ENCODE assay signal across 1 cellular context in the genomic region with DNA sequence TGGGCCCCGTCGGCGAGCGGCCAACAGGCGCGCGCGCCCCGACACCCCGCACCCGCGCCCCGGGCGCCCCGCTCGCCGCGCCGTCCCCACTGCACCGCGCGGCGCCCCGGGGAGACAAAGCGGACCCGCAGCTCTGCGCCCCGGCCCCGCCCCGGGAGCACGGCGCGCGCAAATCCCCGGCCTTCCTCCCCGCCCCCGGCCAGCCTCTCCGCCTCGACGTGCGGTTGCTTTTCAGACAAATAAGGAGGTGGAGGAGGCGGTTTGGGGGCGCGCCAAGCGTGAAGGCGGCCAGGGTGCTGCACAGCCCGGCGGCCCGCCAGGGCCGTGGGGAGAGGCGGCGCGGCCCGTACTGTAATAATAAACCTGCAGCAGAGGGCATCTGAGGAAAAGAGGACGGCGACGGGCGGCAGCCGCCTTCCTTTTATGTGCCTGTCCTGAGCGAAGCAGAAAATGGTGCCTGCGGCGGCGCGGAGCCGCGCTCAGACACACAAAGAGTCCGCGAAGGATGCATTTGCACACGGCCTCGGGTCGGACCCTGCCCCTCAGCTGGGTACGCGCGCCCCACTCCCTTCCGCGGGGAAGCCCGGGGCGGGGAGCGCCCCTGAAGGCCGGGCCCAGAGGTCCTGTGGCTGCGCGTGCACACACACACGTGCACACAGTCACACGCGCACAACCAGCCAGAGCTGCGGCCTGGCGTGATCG.
TF ChIP-seq lines count a peak whose summit lies in the region.

No MANE protein-coding gene starts in this region.

TF ChIP-seq in HepG2, 621 proteins besides CTCF, POLR2A, EP300 and RAD21 (continued from another document and continues in another):
- TF ChIP-seq USF2 (IDR thresholded peaks at IDR 0.05; ENCODE audit: low read depth, low read length): 0 out of 2 replicates have a peak, but pooled peaks have one; percentile 16
- peak; percentile 54; the same call in 1 of the 2 replicates for TF ChIP-seq USF2 (CRISPR knock-in tag; IDR thresholded peaks at IDR 0.05; ENCODE audit: borderline replicate concordance)
- TF ChIP-seq, protein P1, sequence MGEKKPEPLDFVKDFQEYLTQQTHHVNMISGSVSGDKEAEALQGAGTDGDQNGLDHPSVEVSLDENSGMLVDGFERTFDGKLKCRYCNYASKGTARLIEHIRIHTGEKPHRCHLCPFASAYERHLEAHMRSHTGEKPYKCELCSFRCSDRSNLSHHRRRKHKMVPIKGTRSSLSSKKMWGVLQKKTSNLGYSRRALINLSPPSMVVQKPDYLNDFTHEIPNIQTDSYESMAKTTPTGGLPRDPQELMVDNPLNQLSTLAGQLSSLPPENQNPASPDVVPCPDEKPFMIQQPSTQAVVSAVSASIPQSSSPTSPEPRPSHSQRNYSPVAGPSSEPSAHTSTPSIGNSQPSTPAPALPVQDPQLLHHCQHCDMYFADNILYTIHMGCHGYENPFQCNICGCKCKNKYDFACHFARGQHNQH (CRISPR knock-in tag; IDR thresholded peaks at IDR 0.05): peak; percentile 77
- 0 out of 2 replicates have a peak, but pooled peaks have one; percentile 31 for TF ChIP-seq ZNF30 (CRISPR knock-in tag; IDR thresholded peaks at IDR 0.05)
- TF ChIP-seq, protein P2, sequence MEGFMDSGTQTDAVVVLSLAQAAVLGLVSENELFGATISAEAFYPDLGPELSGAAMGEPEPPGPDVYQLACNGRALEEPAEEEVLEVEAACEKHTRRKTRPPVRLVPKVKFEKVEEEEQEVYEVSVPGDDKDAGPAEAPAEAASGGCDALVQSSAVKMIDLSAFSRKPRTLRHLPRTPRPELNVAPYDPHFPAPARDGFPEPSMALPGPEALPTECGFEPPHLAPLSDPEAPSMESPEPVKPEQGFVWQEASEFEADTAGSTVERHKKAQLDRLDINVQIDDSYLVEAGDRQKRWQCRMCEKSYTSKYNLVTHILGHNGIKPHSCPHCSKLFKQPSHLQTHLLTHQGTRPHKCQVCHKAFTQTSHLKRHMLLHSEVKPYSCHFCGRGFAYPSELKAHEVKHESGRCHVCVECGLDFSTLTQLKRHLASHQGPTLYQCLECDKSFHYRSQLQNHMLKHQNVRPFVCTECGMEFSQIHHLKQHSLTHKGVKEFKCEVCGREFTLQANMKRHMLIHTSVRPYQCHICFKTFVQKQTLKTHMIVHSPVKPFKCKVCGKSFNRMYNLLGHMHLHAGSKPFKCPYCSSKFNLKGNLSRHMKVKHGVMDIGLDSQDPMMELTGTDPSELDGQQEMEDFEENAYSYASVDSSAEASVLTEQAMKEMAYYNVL (CRISPR knock-in tag; IDR thresholded peaks at IDR 0.05; ENCODE audit: borderline replicate concordance): 0 out of 2 replicates have a peak, but pooled peaks have one; percentile 10
- TF ChIP-seq ZNF644 (CRISPR knock-in tag; IDR thresholded peaks at IDR 0.05; ENCODE audit: low read depth): no peak
- TF ChIP-seq, protein P3, sequence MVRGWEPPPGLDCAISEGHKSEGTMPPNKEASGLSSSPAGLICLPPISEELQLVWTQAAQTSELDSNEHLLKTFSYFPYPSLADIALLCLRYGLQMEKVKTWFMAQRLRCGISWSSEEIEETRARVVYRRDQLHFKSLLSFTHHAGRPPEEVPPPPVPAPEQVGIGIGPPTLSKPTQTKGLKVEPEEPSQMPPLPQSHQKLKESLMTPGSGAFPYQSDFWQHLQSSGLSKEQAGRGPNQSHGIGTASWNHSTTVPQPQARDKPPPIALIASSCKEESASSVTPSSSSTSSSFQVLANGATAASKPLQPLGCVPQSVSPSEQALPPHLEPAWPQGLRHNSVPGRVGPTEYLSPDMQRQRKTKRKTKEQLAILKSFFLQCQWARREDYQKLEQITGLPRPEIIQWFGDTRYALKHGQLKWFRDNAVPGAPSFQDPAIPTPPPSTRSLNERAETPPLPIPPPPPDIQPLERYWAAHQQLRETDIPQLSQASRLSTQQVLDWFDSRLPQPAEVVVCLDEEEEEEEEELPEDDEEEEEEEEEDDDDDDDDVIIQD (CRISPR knock-in tag; IDR thresholded peaks at IDR 0.05; ENCODE audit: low read depth): no peak
- TF ChIP-seq ZNF296 (CRISPR knock-in tag; conservative IDR thresholded peaks at IDR 0.05): 0 out of 2 replicates have a peak, but pooled peaks have one; percentile 29
- TF ChIP-seq SMAD1 (CRISPR knock-in tag; IDR thresholded peaks at IDR 0.05; ENCODE audit: borderline replicate concordance, low read depth): no peak
- TF ChIP-seq ZBTB2 (CRISPR knock-in tag; IDR thresholded peaks at IDR 0.05; ENCODE audit: low read depth): peak; percentile 70; the same call in 1 of the 2 replicates
- TF ChIP-seq ZBTB34 (CRISPR knock-in tag; IDR thresholded peaks at IDR 0.05): peak; percentile 55; the same call in 1 of the 2 replicates
- TF ChIP-seq ZXDC (CRISPR knock-in tag; IDR thresholded peaks at IDR 0.05): peak; percentile 83
- TF ChIP-seq MLX (CRISPR knock-in tag; IDR thresholded peaks at IDR 0.05): peak; percentile 41; the same call in 1 of the 2 replicates
- TF ChIP-seq ZGPAT (CRISPR knock-in tag; IDR thresholded peaks at IDR 0.05): peak; percentile 62
- peak; percentile 44; the same call in 1 of the 2 replicates for TF ChIP-seq ZNF766 (CRISPR knock-in tag; IDR thresholded peaks at IDR 0.05; ENCODE audit: borderline replicate concordance)
- 0 out of 2 replicates have a peak, but pooled peaks have one; percentile 81 for TF ChIP-seq CENPT (CRISPR knock-in tag; IDR thresholded peaks at IDR 0.05; ENCODE audit: low read depth)
- TF ChIP-seq, protein P4, sequence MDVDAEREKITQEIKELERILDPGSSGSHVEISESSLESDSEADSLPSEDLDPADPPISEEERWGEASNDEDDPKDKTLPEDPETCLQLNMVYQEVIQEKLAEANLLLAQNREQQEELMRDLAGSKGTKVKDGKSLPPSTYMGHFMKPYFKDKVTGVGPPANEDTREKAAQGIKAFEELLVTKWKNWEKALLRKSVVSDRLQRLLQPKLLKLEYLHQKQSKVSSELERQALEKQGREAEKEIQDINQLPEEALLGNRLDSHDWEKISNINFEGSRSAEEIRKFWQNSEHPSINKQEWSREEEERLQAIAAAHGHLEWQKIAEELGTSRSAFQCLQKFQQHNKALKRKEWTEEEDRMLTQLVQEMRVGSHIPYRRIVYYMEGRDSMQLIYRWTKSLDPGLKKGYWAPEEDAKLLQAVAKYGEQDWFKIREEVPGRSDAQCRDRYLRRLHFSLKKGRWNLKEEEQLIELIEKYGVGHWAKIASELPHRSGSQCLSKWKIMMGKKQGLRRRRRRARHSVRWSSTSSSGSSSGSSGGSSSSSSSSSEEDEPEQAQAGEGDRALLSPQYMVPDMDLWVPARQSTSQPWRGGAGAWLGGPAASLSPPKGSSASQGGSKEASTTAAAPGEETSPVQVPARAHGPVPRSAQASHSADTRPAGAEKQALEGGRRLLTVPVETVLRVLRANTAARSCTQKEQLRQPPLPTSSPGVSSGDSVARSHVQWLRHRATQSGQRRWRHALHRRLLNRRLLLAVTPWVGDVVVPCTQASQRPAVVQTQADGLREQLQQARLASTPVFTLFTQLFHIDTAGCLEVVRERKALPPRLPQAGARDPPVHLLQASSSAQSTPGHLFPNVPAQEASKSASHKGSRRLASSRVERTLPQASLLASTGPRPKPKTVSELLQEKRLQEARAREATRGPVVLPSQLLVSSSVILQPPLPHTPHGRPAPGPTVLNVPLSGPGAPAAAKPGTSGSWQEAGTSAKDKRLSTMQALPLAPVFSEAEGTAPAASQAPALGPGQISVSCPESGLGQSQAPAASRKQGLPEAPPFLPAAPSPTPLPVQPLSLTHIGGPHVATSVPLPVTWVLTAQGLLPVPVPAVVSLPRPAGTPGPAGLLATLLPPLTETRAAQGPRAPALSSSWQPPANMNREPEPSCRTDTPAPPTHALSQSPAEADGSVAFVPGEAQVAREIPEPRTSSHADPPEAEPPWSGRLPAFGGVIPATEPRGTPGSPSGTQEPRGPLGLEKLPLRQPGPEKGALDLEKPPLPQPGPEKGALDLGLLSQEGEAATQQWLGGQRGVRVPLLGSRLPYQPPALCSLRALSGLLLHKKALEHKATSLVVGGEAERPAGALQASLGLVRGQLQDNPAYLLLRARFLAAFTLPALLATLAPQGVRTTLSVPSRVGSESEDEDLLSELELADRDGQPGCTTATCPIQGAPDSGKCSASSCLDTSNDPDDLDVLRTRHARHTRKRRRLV (CRISPR knock-in tag; IDR thresholded peaks at IDR 0.05): 0 out of 2 replicates have a peak, but pooled peaks have one; percentile 34
- TF ChIP-seq ZBTB38 (CRISPR knock-in tag; IDR thresholded peaks at IDR 0.05): no peak; the same call in 1 of the 2 replicates
- TF ChIP-seq HMG20A (CRISPR knock-in tag; IDR thresholded peaks at IDR 0.05; ENCODE audit: borderline replicate concordance): 0 out of 2 replicates have a peak, but pooled peaks have one; percentile 11
- TF ChIP-seq FOSL2 (CRISPR knock-in tag; IDR thresholded peaks at IDR 0.05): no peak
- TF ChIP-seq SAP130 (CRISPR knock-in tag; IDR thresholded peaks at IDR 0.05; ENCODE audit: low read depth): peak; percentile 74
- TF ChIP-seq IKZF1 (IDR thresholded peaks at IDR 0.05): no peak
- peak; percentile 64 for TF ChIP-seq HNRNPLL (IDR thresholded peaks at IDR 0.05; ENCODE audit: low read depth, low read length, poor library complexity, severe bottlenecking)
- peak; percentile 85; the same call in 1 of the 2 replicates for TF ChIP-seq ZBTB20 (CRISPR knock-in tag; IDR thresholded peaks at IDR 0.05; ENCODE audit: borderline replicate concordance, low read depth)
- TF ChIP-seq ADNP (CRISPR knock-in tag; IDR thresholded peaks at IDR 0.05): no peak
- no peak for TF ChIP-seq ZNF367 (CRISPR knock-in tag; IDR thresholded peaks at IDR 0.05; ENCODE audit: borderline replicate concordance)
